ENCODE assay signal across 8 cellular contexts in genomic region chr7:44460325-44460724, GRCh38. TPM values are rescaled to one million over a fixed set of nuclear protein-coding genes. Genes with fewer than 3 reads are reported as not detected.
DNase-seq lines count a peak whose midpoint lies in the region; ATAC-seq and TF ChIP-seq lines count a peak whose summit lies in the region.
"Had no signal": no experiment of that assay in that cellular context is flagged by ENCODE, and none has a peak within 500 bp of the region (broad histone marks: within the 10 kb centered on the region; RNA-seq: fewer than 3 reads in every experiment).

No MANE protein-coding gene starts in this region.

- peaks cover 73% of the 10 kb centered on the region for H3K79me2 ChIP-seq in OCI-LY3 (ENCODE audit: low read length)

- H3K4me1 ChIP-seq in OCI-LY3 (ENCODE audit: low read length) = peaks cover 22% of the 10 kb centered on the region
- peaks cover 22% of the 10 kb centered on the region for H3K4me1 ChIP-seq in effector memory CD4-positive, alpha-beta T cell (ENCODE audit: control insufficient read depth, insufficient read depth, low read length, poor library complexity, severe bottlenecking)
- no peaks in the 10 kb centered on the region for H3K4me1 ChIP-seq in uterus

- TF ChIP-seq CTCF in OCI-LY3 (IDR thresholded peaks at IDR 0.05; ENCODE audit: low read depth, low read length) (no peak), endothelial cell (IDR thresholded peaks at IDR 0.05; ENCODE audit: unreplicated experiment) (no peak), uterus (IDR thresholded peaks at IDR 0.05) (no peak)

- H3K9me3 Mint-ChIP-seq in endothelial cell (ENCODE audit: unreplicated experiment) = no peaks in the 10 kb centered on the region

- TF ChIP-seq POLR2A in uterus (IDR thresholded peaks at IDR 0.05) = no peak

- H3K4me3 ChIP-seq in OCI-LY3 (ENCODE audit: low read length) = peak overlapping the region; percentile 17; the same call in 1 of the 2 replicates
- no peak overlapping the region for H3K4me3 ChIP-seq in effector memory CD4-positive, alpha-beta T cell (ENCODE audit: insufficient read depth, low read depth, low read length, poor library complexity, severe bottlenecking)
- no peak overlapping the region for H3K4me3 ChIP-seq in uterus
- H3K4me3 ChIP-seq: SK-N-MC had no signal

- peak overlapping the region; percentile 49 for H3K27ac ChIP-seq in OCI-LY3 (ENCODE audit: low read length)
- H3K27ac ChIP-seq in effector memory CD4-positive, alpha-beta T cell (ENCODE audit: insufficient read depth, low read length, poor library complexity, severe bottlenecking) = peak overlapping the region; percentile 38
- no peak overlapping the region for H3K27ac ChIP-seq in uterus
- H3K27ac ChIP-seq: SK-N-MC had no signal

- peak; percentile 50 to 61 (median 58) for DNase-seq in effector memory CD4-positive, alpha-beta T cell
- DNase-seq in ureter (ENCODE audit: low spot score) = no peak
- no peak for DNase-seq in endothelial cell (ENCODE audit: low spot score)
- DNase-seq in uterus = no peak

- H3K27me3 ChIP-seq in OCI-LY3 (ENCODE audit: low read depth, low read length) = no peaks in the 10 kb centered on the region
- no peaks in the 10 kb centered on the region for H3K27me3 ChIP-seq in effector memory CD4-positive, alpha-beta T cell (replicated peaks; ENCODE audit: control insufficient read depth, insufficient read depth, low read length, poor library complexity, severe bottlenecking)
- H3K27me3 ChIP-seq in uterus = no peaks in the 10 kb centered on the region

- peaks cover 25% of the 10 kb centered on the region for H4K20me1 ChIP-seq in OCI-LY3 (ENCODE audit: insufficient read depth, low read length)

- no peak overlapping the region for H2AFZ ChIP-seq in OCI-LY3 (ENCODE audit: low read depth, low read length)

- H3K27ac Mint-ChIP-seq in endothelial cell (ENCODE audit: unreplicated experiment) = no peak overlapping the region

- ATAC-seq in GM18909 (IDR thresholded peaks at IDR 0.05; ENCODE audit: poor library complexity, unreplicated experiment) (peak; percentile 99), HG02763 (IDR thresholded peaks at IDR 0.05; ENCODE audit: unreplicated experiment) (peak; percentile 97)

- peaks cover 8% of the 10 kb centered on the region for H3K36me3 Mint-ChIP-seq in endothelial cell (ENCODE audit: low read depth, unreplicated experiment)

- no peak overlapping the region for H3K4me3 Mint-ChIP-seq in endothelial cell (ENCODE audit: unreplicated experiment)

- no peak overlapping the region for H3K9ac ChIP-seq in OCI-LY3 (ENCODE audit: low read length)

- H3K27me3 Mint-ChIP-seq in endothelial cell (ENCODE audit: unreplicated experiment) = no peaks in the 10 kb centered on the region

- H3K36me3 ChIP-seq in OCI-LY3 (replicated peaks; ENCODE audit: low read depth, low read length) = peaks cover 20% of the 10 kb centered on the region
- no peaks in the 10 kb centered on the region for H3K36me3 ChIP-seq in effector memory CD4-positive, alpha-beta T cell (ENCODE audit: control insufficient read depth, insufficient read depth, low read length)
- H3K36me3 ChIP-seq in uterus = no peaks in the 10 kb centered on the region

- H3K4me2 ChIP-seq in OCI-LY3 (ENCODE audit: low read length) = peak overlapping the region; percentile 55

- H3K9me3 ChIP-seq in OCI-LY3 (ENCODE audit: insufficient read depth, low read length) = no peaks in the 10 kb centered on the region
- no peaks in the 10 kb centered on the region for H3K9me3 ChIP-seq in effector memory CD4-positive, alpha-beta T cell (ENCODE audit: control insufficient read depth, low read length)
- no peaks in the 10 kb centered on the region for H3K9me3 ChIP-seq in uterus

- H3K4me1 Mint-ChIP-seq in endothelial cell (ENCODE audit: unreplicated experiment) = peaks cover 17% of the 10 kb centered on the region

- intact Hi-C loops in uterus (cut with DNase I; ENCODE audit: low total_unique reads) = no loop called here

RNA-seq across cellular contexts. Expression of gene NUDCD3, which starts 30.1 kb away (rescaled TPM):
- 131 TPM for total RNA-seq in ureter
- total RNA-seq in endothelial cell (ENCODE audit: unreplicated experiment) = 97.5 TPM
- total RNA-seq in uterus = 100 to 1,000 TPM in 1 of 4 donors, 10 to 100 TPM in 3; 28.5 to 115 (median 52.6) TPM

Comparison
In these comparisons a context has a peak if more than half of its experiments do, and no peak if none do; other contexts are left out.
1. H3K27ac ChIP-seq: peak in OCI-LY3 (single experiment) and effector memory CD4-positive, alpha-beta T cell (single experiment); none in uterus (0 of 2).
2. DNase-seq: peak in effector memory CD4-positive, alpha-beta T cell (3 of 3); none in ureter (single experiment), endothelial cell (single experiment) and uterus (0 of 2).